In genomic region chr13:68428292-68428691, GRCh38 we compare ENCODE assay signal across 19 cellular contexts.
DNase-seq lines count a peak whose midpoint lies in the region; ATAC-seq and TF ChIP-seq lines count a peak whose summit lies in the region.
"Had no signal": no experiment of that assay in that cellular context is flagged by ENCODE, and none has a peak within 500 bp of the region (broad histone marks: within the 10 kb centered on the region; RNA-seq: fewer than 3 reads in every experiment).

No MANE protein-coding gene starts in this region.

- no peak overlapping the region for H3K4me2 ChIP-seq in mesenchymal stem cell (ENCODE audit: low read length, poor library complexity, severe bottlenecking)
- H3K4me2 ChIP-seq: A549 had no signal

- H3K4me3 ChIP-seq in brain microvascular endothelial cell (ENCODE audit: low read depth, low read length): no peak overlapping the region
- no peak overlapping the region for H3K4me3 ChIP-seq in mesenchymal stem cell (ENCODE audit: insufficient read depth in 1 of 2, low read depth in 1 of 2, low read length in 2 of 2)
- no peak overlapping the region for H3K4me3 ChIP-seq in body of pancreas
- H3K4me3 ChIP-seq: A549, GM23248, SJSA1 had no signal

- H2BK5ac ChIP-seq in mesenchymal stem cell (ENCODE audit: low read depth, low read length, poor library complexity, severe bottlenecking): no peak overlapping the region

- in situ Hi-C loops in brain microvascular endothelial cell (cut with HindIII; ENCODE audit: low pct_ligation_motif_present, low sequenced_read_pairs): no loop called here

- TF ChIP-seq POLR2A in body of pancreas (IDR thresholded peaks at IDR 0.05): no peak

- no peak overlapping the region for H3K23ac ChIP-seq in mesenchymal stem cell (ENCODE audit: low read length in 2 of 2)

- ATAC-seq in body of pancreas (no peak), GM19455 (IDR thresholded peaks at IDR 0.05; ENCODE audit: unreplicated experiment) (no peak)
- ATAC-seq: A549, HCT116 had no signal

- TF ChIP-seq CTCF in brain microvascular endothelial cell (IDR thresholded peaks at IDR 0.05; ENCODE audit: low read depth, low read length, missing control alignments) (no peak), body of pancreas (IDR thresholded peaks at IDR 0.05) (no peak)

- H3K4me1 ChIP-seq in mesenchymal stem cell (ENCODE audit: control insufficient read depth, insufficient read depth, low read depth, low read length) (no peaks in the 10 kb centered on the region), body of pancreas (no peaks in the 10 kb centered on the region)
- H3K4me1 ChIP-seq: A549, SJSA1 had no signal

- no peak overlapping the region for H2BK12ac ChIP-seq in mesenchymal stem cell (ENCODE audit: low read length in 2 of 2)

- intact Hi-C loops in body of pancreas (cut with DNase I): no loop called here

- TF ChIP-seq EP300 in Ishikawa (IDR thresholded peaks at IDR 0.05; ENCODE audit: borderline replicate concordance): no peak

- H3K18ac ChIP-seq in mesenchymal stem cell (ENCODE audit: low read depth in 1 of 2, low read length in 2 of 2): no peak overlapping the region

- peaks cover 11% of the 10 kb centered on the region for H3K9me3 ChIP-seq in mesenchymal stem cell (ENCODE audit: control insufficient read depth, low read length)
- no peaks in the 10 kb centered on the region for H3K9me3 ChIP-seq in body of pancreas
- H3K9me3 ChIP-seq: A549, SJSA1 had no signal

- no peak for TF ChIP-seq RAD21 in Ishikawa (IDR thresholded peaks at IDR 0.05; ENCODE audit: low read depth)

- no peak overlapping the region for H4K91ac ChIP-seq in mesenchymal stem cell (ENCODE audit: low read length)

- no peaks in the 10 kb centered on the region for H3K79me1 ChIP-seq in mesenchymal stem cell (replicated peaks; ENCODE audit: low read length, poor library complexity, severe bottlenecking)

- H2BK120ac ChIP-seq in mesenchymal stem cell (ENCODE audit: low read depth, low read length): no peak overlapping the region

- no peak overlapping the region for H2AK5ac ChIP-seq in mesenchymal stem cell (ENCODE audit: low read length, severe bottlenecking)

- H3K27me3 ChIP-seq in brain microvascular endothelial cell (replicated peaks): no peaks in the 10 kb centered on the region
- no peaks in the 10 kb centered on the region for H3K27me3 ChIP-seq in mesenchymal stem cell (ENCODE audit: control insufficient read depth in 1 of 2, insufficient read depth in 1 of 2, low read length in 2 of 2)
- no peaks in the 10 kb centered on the region for H3K27me3 ChIP-seq in body of pancreas
- H3K27me3 ChIP-seq: SJSA1 had no signal

- H3K27ac ChIP-seq in brain microvascular endothelial cell (no peak overlapping the region), mesenchymal stem cell (ENCODE audit: low read length, poor library complexity, severe bottlenecking) (no peak overlapping the region), body of pancreas (no peak overlapping the region)
- H3K27ac ChIP-seq: A549, GM23248, SJSA1 had no signal

- H3K36me3 ChIP-seq in brain microvascular endothelial cell (replicated peaks): no peaks in the 10 kb centered on the region
- no peaks in the 10 kb centered on the region for H3K36me3 ChIP-seq in mesenchymal stem cell (ENCODE audit: control insufficient read depth in 1 of 2, insufficient read depth in 2 of 2, low read depth in 1 of 2, low read length in 2 of 2)
- H3K36me3 ChIP-seq in body of pancreas (replicated peaks in 1 of 2; ENCODE audit: insufficient read depth in 1 of 2, low read depth in 2 of 2): no peaks in the 10 kb centered on the region
- H3K36me3 ChIP-seq: SJSA1 had no signal

- no peak overlapping the region for H2BK15ac ChIP-seq in mesenchymal stem cell (ENCODE audit: low read depth, poor library complexity, severe bottlenecking)

- no peak overlapping the region for H2AFZ ChIP-seq in mesenchymal stem cell (ENCODE audit: low read depth, low read length)
- H2AFZ ChIP-seq: GM23248 had no signal

- no peak overlapping the region for H4K8ac ChIP-seq in mesenchymal stem cell (ENCODE audit: low read length)

- H3K14ac ChIP-seq in mesenchymal stem cell (ENCODE audit: low read length in 2 of 2): no peak overlapping the region

- H3K4ac ChIP-seq in mesenchymal stem cell (ENCODE audit: low read depth in 1 of 2, low read length in 2 of 2): no peak overlapping the region

- WGBS in mesenchymal stem cell: 80% methylated on average over 4 of the region's 4 CpGs
- WGBS in body of pancreas, 2 donors: 78 to 79% methylated on average over 4 of the region's 4 CpGs

- H3K9ac ChIP-seq in mesenchymal stem cell (ENCODE audit: low read length): no peak overlapping the region
- H3K9ac ChIP-seq: GM23248 had no signal

- DNase-seq in ELR (ENCODE audit: low read depth) (peak; percentile 20), brain microvascular endothelial cell (peak; percentile 1), mesenchymal stem cell (peak; percentile 8), body of pancreas (no peak)
- no peak for DNase-seq in activated CD4-positive, alpha-beta T cell treated with anti-CD3 and anti-CD28 coated beads for 1 hour
- DNase-seq in stimulated activated naive CD4-positive, alpha-beta T cell (lab: John Stamatoyannopoulos, UW): no peak
- DNase-seq: C1 segment of cervical spinal cord, DND-41, GDM1, GM23248, NCI-H1436, NCI-H2029, NCI-H2171 treated with DMSO at 0.1 percent for 48 hours, NCI-H748 treated with DMSO at 0.1 percent for 48 hours had no signal

TF ChIP-seq in Ishikawa, 13 proteins besides CTCF, POLR2A, EP300 and RAD21:
- peak; percentile 71 for TF ChIP-seq CEBPB (IDR thresholded peaks at IDR 0.05)
- no peak for TF ChIP-seq EGR1 (IDR thresholded peaks at IDR 0.05)

Comparison
In these comparisons a context has a peak if more than half of its experiments do, and no peak if none do; other contexts are left out.
1. DNase-seq: peak in ELR (single experiment), brain microvascular endothelial cell (single experiment) and mesenchymal stem cell (single experiment); none in body of pancreas (0 of 4), activated CD4-positive, alpha-beta T cell treated with anti-CD3 and anti-CD28 coated beads for 1 hour (single experiment) and stimulated activated naive CD4-positive, alpha-beta T cell (0 of 6).